Comparison of ENCODE assay signal across 18 cellular contexts in genomic region chr7:99193527-99194214, GRCh38. TPM values are rescaled to one million over a fixed set of nuclear protein-coding genes. Genes with fewer than 3 reads are reported as not detected.
A peak's percentile ranks its signal among the peaks of the same experiment; 100 is the strongest.
DNase-seq lines count a peak whose midpoint lies in the region; ATAC-seq, FAIRE-seq and TF ChIP-seq lines count a peak whose summit lies in the region.
"Had no signal": no experiment of that assay in that cellular context is flagged by ENCODE, and none has a peak within 500 bp of the region (broad histone marks: within the 10 kb centered on the region; RNA-seq: fewer than 3 reads in every experiment).

No MANE protein-coding gene starts in this region.

- H3K4me1 ChIP-seq in HepG2 (ENCODE audit: insufficient read depth, low read length), result peaks cover 51% of the 10 kb centered on the region
- peaks cover 0 to 14% (median 5%) of the 10 kb centered on the region in 4 donors for H3K4me1 ChIP-seq in right lobe of liver
- no peaks in the 10 kb centered on the region for H3K4me1 ChIP-seq in adipocyte (ENCODE audit: control insufficient read depth, insufficient read depth, low read length)
- no peaks in the 10 kb centered on the region for H3K4me1 ChIP-seq in CD8-positive, alpha-beta T cell (ENCODE audit: insufficient read depth, low read length)
- H3K4me1 ChIP-seq in testis, result no peaks in the 10 kb centered on the region
- H3K4me1 ChIP-seq in CD4-positive, alpha-beta memory T cell (ENCODE audit: insufficient read depth, low read length), result no peaks in the 10 kb centered on the region
- H3K4me1 ChIP-seq: uterus had no signal

- no peaks in the 10 kb centered on the region for H3K36me3 ChIP-seq in HepG2 (replicated peaks in 1 of 2; ENCODE audit: control insufficient read depth in 1 of 2, insufficient read depth in 2 of 2, low read length in 2 of 2)
- no peaks in the 10 kb centered on the region for H3K36me3 ChIP-seq in right lobe of liver
- no peaks in the 10 kb centered on the region for H3K36me3 ChIP-seq in adipocyte (ENCODE audit: control insufficient read depth, insufficient read depth, low read length, severe bottlenecking)
- no peaks in the 10 kb centered on the region for H3K36me3 ChIP-seq in CD8-positive, alpha-beta T cell (ENCODE audit: insufficient read depth, low read length)
- no peaks in the 10 kb centered on the region for H3K36me3 ChIP-seq in testis (ENCODE audit: low read depth, missing control alignments)
- no peaks in the 10 kb centered on the region for H3K36me3 ChIP-seq in CD4-positive, alpha-beta memory T cell (ENCODE audit: insufficient read depth, low read length)
- H3K36me3 ChIP-seq: uterus had no signal

- in situ Hi-C loops in HepG2 (cut with HindIII; ENCODE audit: extremely low pct_ligation_motif_present, low pct_unique_long_range_greater_than_20kb), result no loop called here

- H3K27ac ChIP-seq in HepG2 (ENCODE audit: extremely low read length, insufficient read depth, low read length) (no peak overlapping the region), right lobe of liver (no peak overlapping the region), testis (no peak overlapping the region)
- H3K27ac ChIP-seq in CD8-positive, alpha-beta T cell (ENCODE audit: low read depth, low read length), result no peak overlapping the region
- H3K27ac ChIP-seq in CD4-positive, alpha-beta memory T cell (ENCODE audit: low read depth, low read length), result no peak overlapping the region
- H3K27ac ChIP-seq: uterus had no signal

- no peak for TF ChIP-seq CTCF in HepG2 (CRISPR knock-in tag; IDR thresholded peaks at IDR 0.05)
- no peak for TF ChIP-seq CTCF in right lobe of liver (IDR thresholded peaks at IDR 0.05)
- no peak for TF ChIP-seq CTCF in fibroblast of mammary gland (conservative IDR thresholded peaks at IDR 0.05; ENCODE audit: control insufficient read depth, insufficient read depth, low read depth, low read length)
- TF ChIP-seq CTCF in CD8-positive, alpha-beta T cell (IDR thresholded peaks at IDR 0.05), result no peak
- no peak for TF ChIP-seq CTCF in testis (IDR thresholded peaks at IDR 0.05)

- H3K9me3 Mint-ChIP-seq in CD8-positive, alpha-beta T cell, result peaks cover 19% of the 10 kb centered on the region
- H3K9me3 Mint-ChIP-seq in CD4-positive, alpha-beta memory T cell, result peaks cover 2 to 27% (median 20%) of the 10 kb centered on the region in 8 donors

- H2AFZ ChIP-seq in HepG2 (ENCODE audit: low read length), result no peak overlapping the region

- 55% methylated on average over 6 of the region's 6 CpGs for WGBS in HepG2 (ENCODE audit: low lambda C conversion rate)
- WGBS in right lobe of liver (ENCODE audit: insufficient coverage, low coverage, low lambda C conversion rate, missing lambda C conversion rate), result 83% methylated on average over 5 of the region's 6 CpGs
- WGBS in testis, 2 donors, result 54 to 61% methylated on average over 6 of the region's 6 CpGs

- ATAC-seq in HepG2 (no peak), right lobe of liver (no peak), sciatic nerve (no peak)
- no peak for ATAC-seq in CD8-positive, alpha-beta T cell
- ATAC-seq: Right ventricle myocardium inferior had no signal

- TF ChIP-seq EP300 in HepG2 (IDR thresholded peaks at IDR 0.05; ENCODE audit: low read depth in 2 of 2, low read length in 2 of 2), result no peak
- TF ChIP-seq EP300 in HepG2 (CRISPR knock-in tag; IDR thresholded peaks at IDR 0.05; ENCODE audit: borderline replicate concordance), result no peak

- no peaks in the 10 kb centered on the region for H3K79me2 ChIP-seq in HepG2 (ENCODE audit: insufficient read depth, low read length)

- CTCF ChIA-PET in HepG2 (lab: Yijun Ruan, JAX; ENCODE audit: low intra/inter-chr PET ratio, low total read pairs), result no interaction called here
- CTCF ChIA-PET in CD8-positive, alpha-beta T cell (lab: Charles Lee), result no interaction called here
- CTCF ChIA-PET in CD4-positive, alpha-beta memory T cell (lab: Charles Lee; ENCODE audit: partially characterized antibody), result no interaction called here

- H3K27me3 ChIP-seq in HepG2 (ENCODE audit: control insufficient read depth in 1 of 2, insufficient read depth in 2 of 2, low read length in 2 of 2), result no peaks in the 10 kb centered on the region
- no peaks in the 10 kb centered on the region for H3K27me3 ChIP-seq in right lobe of liver
- no peaks in the 10 kb centered on the region for H3K27me3 ChIP-seq in adipocyte (replicated peaks; ENCODE audit: control insufficient read depth, insufficient read depth, low read length)
- no peaks in the 10 kb centered on the region for H3K27me3 ChIP-seq in CD8-positive, alpha-beta T cell (ENCODE audit: insufficient read depth, low read length)
- no peaks in the 10 kb centered on the region for H3K27me3 ChIP-seq in testis
- H3K27me3 ChIP-seq in CD4-positive, alpha-beta memory T cell (ENCODE audit: insufficient read depth, low read length), result no peaks in the 10 kb centered on the region
- H3K27me3 ChIP-seq: uterus had no signal

- H3K4me1 Mint-ChIP-seq in CD8-positive, alpha-beta T cell (ENCODE audit: low read depth), result no peaks in the 10 kb centered on the region
- H3K4me1 Mint-ChIP-seq in CD4-positive, alpha-beta memory T cell, result no peaks in the 10 kb centered on the region

- H3K4me3 Mint-ChIP-seq in CD8-positive, alpha-beta T cell, result no peak overlapping the region
- no peak overlapping the region for H3K4me3 Mint-ChIP-seq in CD4-positive, alpha-beta memory T cell
- H3K4me3 Mint-ChIP-seq: activated T-cell treated with anti-CD3 and anti-CD28 coated beads, Interleukin-2, amount 50 U/mL, for 24 hours; stimulated activated naive CD8-positive, alpha-beta T cell treated with anti-CD3 and anti-CD28 coated beads, Interleukin-15, Interleukin-2, amounts not matched to agents 100 ng/mL and 50 ng/mL, for 24 hours had no signal

- TF ChIP-seq RAD21 in HepG2 (CRISPR knock-in tag; IDR thresholded peaks at IDR 0.05), result no peak

- DNase-seq in HepG2 (ENCODE audit: low spot score) (no peak), right lobe of liver (no peak), adipocyte (ENCODE audit: low read depth) (peak; percentile 40), fibroblast of mammary gland (ENCODE audit: low read depth) (peak; percentile 73), testis (no peak), sciatic nerve (ENCODE audit: low spot score) (no peak)
- no peak for DNase-seq in CD8-positive, alpha-beta T cell
- no peak for DNase-seq in CD4-positive, alpha-beta memory T cell
- DNase-seq: activated T-cell treated with anti-CD3 and anti-CD28 coated beads, Interleukin-2, amount 50 U/mL, for 24 hours; mesenchymal stem cell; NCI-H2081 treated with DMSO at 0.1 percent for 48 hours; NCI-H774; uterus had no signal

- peaks cover 16% of the 10 kb centered on the region; the same call in 1 of the 2 replicates for H3K9me3 ChIP-seq in HepG2 (ENCODE audit: low read length)
- H3K9me3 ChIP-seq in right lobe of liver, result no peaks in the 10 kb centered on the region
- H3K9me3 ChIP-seq in adipocyte (ENCODE audit: control insufficient read depth, low read length), result peaks cover 9% of the 10 kb centered on the region
- no peaks in the 10 kb centered on the region for H3K9me3 ChIP-seq in CD8-positive, alpha-beta T cell (ENCODE audit: low read length)
- H3K9me3 ChIP-seq in testis, result no peaks in the 10 kb centered on the region
- peaks cover 0 to 3% of the 10 kb centered on the region in 2 donors for H3K9me3 ChIP-seq in CD4-positive, alpha-beta memory T cell (ENCODE audit: control insufficient read depth in 1 of 2, low read length in 2 of 2)
- H3K9me3 ChIP-seq: uterus had no signal

- peaks cover 5% of the 10 kb centered on the region for H3K36me3 Mint-ChIP-seq in CD8-positive, alpha-beta T cell
- H3K36me3 Mint-ChIP-seq in CD4-positive, alpha-beta memory T cell, result peaks cover 2 to 4% of the 10 kb centered on the region in 2 donors

- H3K9ac ChIP-seq in HepG2 (ENCODE audit: insufficient read depth, low read depth, low read length) (no peak overlapping the region), adipocyte (ENCODE audit: low read length) (no peak overlapping the region)

- H3K4me3 ChIP-seq in HepG2 (replicated peaks in 1 of 3; ENCODE audit: insufficient read depth in 1 of 3, low read depth in 2 of 3, low read length in 3 of 3) (no peak overlapping the region), right lobe of liver (no peak overlapping the region), adipocyte (ENCODE audit: low read length) (no peak overlapping the region), fibroblast of mammary gland (ENCODE audit: control insufficient read depth, low read depth, low read length) (no peak overlapping the region), testis (no peak overlapping the region)
- H3K4me3 ChIP-seq in CD8-positive, alpha-beta T cell (ENCODE audit: low read depth, low read length), result no peak overlapping the region
- H3K4me3 ChIP-seq in CD4-positive, alpha-beta memory T cell (ENCODE audit: low read length in 2 of 2), result no peak overlapping the region
- H3K4me3 ChIP-seq: uterus had no signal

- intact Hi-C loops in HepG2 (cut with micrococcal nuclease; ENCODE audit: unreplicated experiment) (no loop called here), right lobe of liver (cut with DNase I) (no loop called here), testis (cut with DNase I; ENCODE audit: low total_unique reads) (no loop called here), sciatic nerve (cut with DNase I) (no loop called here)
- intact Hi-C loops in CD8-positive, alpha-beta T cell (cut with DNase I, micrococcal nuclease), result no loop called here
- intact Hi-C loops in CD4-positive, alpha-beta memory T cell (cut with micrococcal nuclease), result no loop called here

- H3K4me2 ChIP-seq in HepG2 (ENCODE audit: low read depth, low read length), result no peak overlapping the region

- peaks cover 6% of the 10 kb centered on the region for H3K27me3 Mint-ChIP-seq in CD8-positive, alpha-beta T cell (ENCODE audit: low read depth)
- peaks cover 12 to 13% of the 10 kb centered on the region in 2 donors for H3K27me3 Mint-ChIP-seq in CD4-positive, alpha-beta memory T cell

- H3K27ac Mint-ChIP-seq in CD8-positive, alpha-beta T cell, result no peak overlapping the region
- H3K27ac Mint-ChIP-seq in CD4-positive, alpha-beta memory T cell, result no peak overlapping the region
- H3K27ac Mint-ChIP-seq: activated T-cell treated with anti-CD3 and anti-CD28 coated beads, Interleukin-2, amount 50 U/mL, for 24 hours; stimulated activated naive CD8-positive, alpha-beta T cell treated with anti-CD3 and anti-CD28 coated beads, Interleukin-15, Interleukin-2, amounts not matched to agents 100 ng/mL and 50 ng/mL, for 24 hours had no signal

- BruUV-seq in HepG2 (replicated peaks; lab: Mats Ljungman, UMichigan), result no TSS peak

- POLR2A ChIA-PET in HepG2 (lab: Yijun Ruan, JAX), result no interaction called here
- POLR2A ChIA-PET in CD8-positive, alpha-beta T cell (lab: Charles Lee), result no interaction called here
- POLR2A ChIA-PET in CD4-positive, alpha-beta memory T cell (lab: Charles Lee; ENCODE audit: partially characterized antibody), result no interaction called here

- TF ChIP-seq POLR2A in HepG2 (IDR thresholded peaks at IDR 0.05; ENCODE audit: insufficient read depth in 1 of 2, low read depth in 2 of 2, low read length in 2 of 2) (no peak), right lobe of liver (IDR thresholded peaks at IDR 0.05) (no peak), testis (IDR thresholded peaks at IDR 0.05) (no peak)

- FAIRE-seq in HepG2 (lab: Jason Lieb, UNC), result no peak
- FAIRE-seq: D721Med had no signal

- no peaks in the 10 kb centered on the region for H4K20me1 ChIP-seq in HepG2 (ENCODE audit: insufficient read depth, low read length)

RNA-seq across cellular contexts. Expression of gene KPNA7, which starts 14.2 kb away (rescaled TPM):
- total RNA-seq in HepG2 (2016; rRNA removed; fragmentation: Illumina TruSeq; extraction: Trizol), result 0.09 TPM in 1 of 2 replicates, not detected in the other
- not detected in 2 replicates for total RNA-seq in HepG2 (2016; cell fraction: cytosol; rRNA removed; fragmentation: Illumina TruSeq; extraction: Trizol; ENCODE audit: low read depth)
- total RNA-seq in HepG2 (2016; cell fraction: insoluble cytoplasmic fraction; rRNA removed; fragmentation: Illumina TruSeq; extraction: Trizol), result 0.15 TPM in 1 of 2 replicates, not detected in the other
- 0.12 TPM in 1 of 2 replicates, not detected in the other for total RNA-seq in HepG2 (2016; cell fraction: membrane; rRNA removed; fragmentation: Illumina TruSeq; extraction: Trizol)
- not detected in 2 replicates for total RNA-seq in HepG2 (2016; cell fraction: nucleus; rRNA removed; fragmentation: Illumina TruSeq; extraction: Trizol)
- polyA plus RNA-seq in HepG2 (2011; rRNA removed), result 0.36 and 0.55 TPM in 2 replicates
- polyA plus RNA-seq in HepG2 (2011; cell fraction: cytosol; rRNA removed), result 0.25 and 0.40 TPM in 2 replicates
- polyA plus RNA-seq in HepG2 (2011; cell fraction: nucleus; rRNA removed), result 0.32 and 0.42 TPM in 2 replicates
- polyA plus RNA-seq in HepG2 (2012), result 0.38 TPM in 1 of 2 replicates, not detected in the other
- 0.08 and 0.12 TPM in 2 replicates for polyA plus RNA-seq in HepG2 (2016; cell fraction: cytosol; fragmentation: Illumina TruSeq; extraction: Trizol; ENCODE audit: low read depth)
- 0.31 TPM in 1 of 2 replicates, not detected in the other for polyA plus RNA-seq in HepG2 (2016; cell fraction: insoluble cytoplasmic fraction; fragmentation: Illumina TruSeq; extraction: Trizol; ENCODE audit: low read depth)
- polyA plus RNA-seq in HepG2 (2016; cell fraction: membrane; fragmentation: Illumina TruSeq; extraction: Trizol; ENCODE audit: low read depth), result 0.10 and 0.12 TPM in 2 replicates
- polyA plus RNA-seq in HepG2 (2016; cell fraction: nucleus; fragmentation: Illumina TruSeq; extraction: Trizol; ENCODE audit: insufficient read depth, low read depth), result not detected in 2 replicates
- polyA minus RNA-seq in HepG2 (2011; rRNA and poly(A)+ RNA removed; ENCODE audit: low replicate concordance), result 0.42 and 0.82 TPM in 2 replicates
- 0.35 TPM in 1 of 2 replicates, not detected in the other for polyA minus RNA-seq in HepG2 (2011; cell fraction: cytosol; rRNA and poly(A)+ RNA removed)
- polyA minus RNA-seq in HepG2 (2011; cell fraction: nucleus; rRNA and poly(A)+ RNA removed), result 0.62 and 0.64 TPM in 2 replicates
- total RNA-seq in right lobe of liver, result under 1 TPM in 4 of 6 experiments, not detected in 2; 0.18 to 0.44 (median 0.35) TPM
- total RNA-seq in CD8-positive, alpha-beta T cell, result under 1 TPM in 1 of 2 experiments, not detected in 1; 0.30 TPM
- under 1 TPM in 1 of 2 donors, not detected in 1; 0.99 TPM for total RNA-seq in testis
- not detected for polyA plus RNA-seq in testis (ENCODE audit: insufficient read depth, low read depth, low replicate concordance)
- not detected for total RNA-seq in CD4-positive, alpha-beta memory T cell
- not detected for polyA plus RNA-seq in CD4-positive, alpha-beta memory T cell
- total RNA-seq in sciatic nerve, result not detected
- total RNA-seq: Right ventricle myocardium inferior; T-helper 2 cell treated with Interferon-gamma antibody and Interleukin-4, amounts not matched to agents 100 ng/mL and 5 ng/mL, for 36 hours; uterus had no signal
- polyA plus RNA-seq: neural cell had no signal

RNA-seq across cellular contexts. Expression of gene SMURF1, which starts 49.8 kb away (rescaled TPM):
- total RNA-seq in HepG2 (2016; rRNA removed; fragmentation: Illumina TruSeq; extraction: Trizol) (11.1 and 12.0 TPM in 2 replicates), right lobe of liver (10 to 100 TPM in 4 of 6 experiments, 1 to 10 TPM in 2; 8.8 to 14.1 (median 10.9) TPM), testis (10 to 100 TPM; 34.5 to 46.9 TPM), sciatic nerve (37.0 TPM)
- total RNA-seq in HepG2 (2016; cell fraction: cytosol; rRNA removed; fragmentation: Illumina TruSeq; extraction: Trizol; ENCODE audit: low read depth), result 2.3 and 2.9 TPM in 2 replicates
- total RNA-seq in HepG2 (2016; cell fraction: insoluble cytoplasmic fraction; rRNA removed; fragmentation: Illumina TruSeq; extraction: Trizol), result 8.8 and 11.5 TPM in 2 replicates
- total RNA-seq in HepG2 (2016; cell fraction: membrane; rRNA removed; fragmentation: Illumina TruSeq; extraction: Trizol), result 6.2 and 6.6 TPM in 2 replicates
- 8.5 and 10.7 TPM in 2 replicates for total RNA-seq in HepG2 (2016; cell fraction: nucleus; rRNA removed; fragmentation: Illumina TruSeq; extraction: Trizol)
- polyA plus RNA-seq in HepG2 (2011; rRNA removed) (8.3 and 8.7 TPM in 2 replicates), testis (ENCODE audit: insufficient read depth, low read depth, low replicate concordance) (79.5 TPM)
- polyA plus RNA-seq in HepG2 (2011; cell fraction: cytosol; rRNA removed), result 4.6 and 5.6 TPM in 2 replicates
- 13.6 and 15.4 TPM in 2 replicates for polyA plus RNA-seq in HepG2 (2011; cell fraction: nucleus; rRNA removed)
- 10.1 and 10.6 TPM in 2 replicates for polyA plus RNA-seq in HepG2 (2012)
- polyA plus RNA-seq in HepG2 (2016; cell fraction: cytosol; fragmentation: Illumina TruSeq; extraction: Trizol; ENCODE audit: low read depth), result 0.75 and 0.81 TPM in 2 replicates
- polyA plus RNA-seq in HepG2 (2016; cell fraction: insoluble cytoplasmic fraction; fragmentation: Illumina TruSeq; extraction: Trizol; ENCODE audit: low read depth), result 7.6 and 8.8 TPM in 2 replicates
- 1.8 and 2.7 TPM in 2 replicates for polyA plus RNA-seq in HepG2 (2016; cell fraction: membrane; fragmentation: Illumina TruSeq; extraction: Trizol; ENCODE audit: low read depth)
- polyA plus RNA-seq in HepG2 (2016; cell fraction: nucleus; fragmentation: Illumina TruSeq; extraction: Trizol; ENCODE audit: insufficient read depth, low read depth), result 15.0 and 17.6 TPM in 2 replicates
- 9.8 and 14.1 TPM in 2 replicates for polyA minus RNA-seq in HepG2 (2011; rRNA and poly(A)+ RNA removed; ENCODE audit: low replicate concordance)
- polyA minus RNA-seq in HepG2 (2011; cell fraction: cytosol; rRNA and poly(A)+ RNA removed), result 5.8 and 6.4 TPM in 2 replicates
- polyA minus RNA-seq in HepG2 (2011; cell fraction: nucleus; rRNA and poly(A)+ RNA removed), result 13.4 and 14.2 TPM in 2 replicates
- total RNA-seq in CD8-positive, alpha-beta T cell, result 10 to 100 TPM; 42.5 to 44.8 TPM
- total RNA-seq in CD4-positive, alpha-beta memory T cell, result 10 to 100 TPM; 21.4 to 23.2 TPM
- 1 to 10 TPM in 1 of 2 donors, under 1 TPM in 1; 0.88 to 4.3 TPM for polyA plus RNA-seq in CD4-positive, alpha-beta memory T cell

Comparison
In these comparisons a context has a peak if more than half of its experiments do, and no peak if none do; other contexts are left out.
1. DNase-seq: peak in adipocyte (single experiment) and fibroblast of mammary gland (single experiment); none in HepG2 (single experiment), right lobe of liver (0 of 3), CD8-positive, alpha-beta T cell (0 of 7), testis (single experiment), CD4-positive, alpha-beta memory T cell (0 of 5) and sciatic nerve (single experiment).